Comparison of ENCODE assay signal across 18 cellular contexts in genomic region chr3:25817638-25818037, GRCh38.
"Had no signal": no experiment of that assay in that cellular context is flagged by ENCODE, and none has a peak within 500 bp of the region (broad histone marks: within the 10 kb centered on the region; RNA-seq: fewer than 3 reads in every experiment).

No MANE protein-coding gene starts in this region.

- H3K36me3 ChIP-seq: breast epithelium, neural progenitor cell, right atrium auricular region, tibial artery, uterus had no signal

- H3K4me1 ChIP-seq: breast epithelium, neural progenitor cell, right atrium auricular region, tibial artery, uterus had no signal

- H3K4me3 ChIP-seq: breast epithelium, neural progenitor cell, right atrium auricular region, tibial artery, uterus had no signal

- H3K9me3 ChIP-seq: tibial artery, uterus had no signal

- H3K27ac ChIP-seq: breast epithelium, neural progenitor cell, right atrium auricular region, tibial artery, uterus had no signal

- H3K27ac Mint-ChIP-seq: naive thymus-derived CD4-positive, alpha-beta T cell; neural progenitor cell; progenitor cell of endocrine pancreas; T-helper 1 cell treated with Interleukin-12 subunit alpha and Interleukin-12 subunit beta and Interleukin-4 antibody, amounts not matched to agents 30 μg/mL and 1 μg/mL, for 36 hours had no signal

- DNase-seq: activated CD4-positive, alpha-beta T cell treated with anti-CD3 and anti-CD28 coated beads, Interleukin-2, amount 50 U/mL, for 1 hour; activated naive CD4-positive, alpha-beta T cell treated with anti-CD3 and anti-CD28 coated beads, Interleukin-2, amount 50 U/mL, for 16 hours; cerebellar nuclear complex; effector CD8-positive, alpha-beta T cell; left cardiac atrium; mesenchymal stem cell; naive thymus-derived CD4-positive, alpha-beta T cell; stimulated activated CD4-positive, alpha-beta T cell treated with anti-CD3 and anti-CD28 coated beads, Interleukin-12 subunit alpha, Interleukin-12 subunit beta, amount 100 ng/mL, for 4 hours; stimulated activated CD4-positive, alpha-beta T cell treated with anti-CD3 and anti-CD28 coated beads, Interleukin-1b, Interleukin-23, amount 100 ng/mL, for 48 hours; stimulated activated CD8-positive, alpha-beta memory T cell treated with anti-CD3 and anti-CD28 coated beads, Interleukin-4, amount 100 ng/mL, for 48 hours; stimulated activated naive CD4-positive, alpha-beta T cell treated with Interleukin-2 at 50 U/mL for 16 hours; tibial artery; uterus had no signal

- H3K9me3 Mint-ChIP-seq: T-helper 1 cell treated with Interleukin-12 subunit alpha and Interleukin-12 subunit beta and Interleukin-4 antibody, amounts not matched to agents 30 μg/mL and 1 μg/mL, for 36 hours had no signal

- H3K27me3 Mint-ChIP-seq: progenitor cell of endocrine pancreas had no signal

- H3K4me2 ChIP-seq: neural progenitor cell had no signal

- H3K27me3 ChIP-seq: breast epithelium, neural progenitor cell, right atrium auricular region, tibial artery, uterus had no signal

- H3K9ac ChIP-seq: neural progenitor cell had no signal

- H3K36me3 Mint-ChIP-seq: naive thymus-derived CD4-positive, alpha-beta T cell; neural progenitor cell had no signal

- H3K4me3 Mint-ChIP-seq: naive thymus-derived CD4-positive, alpha-beta T cell; neural progenitor cell; T-helper 1 cell treated with Interleukin-12 subunit alpha and Interleukin-12 subunit beta and Interleukin-4 antibody, amounts not matched to agents 30 μg/mL and 1 μg/mL, for 36 hours had no signal

- H3K4me1 Mint-ChIP-seq: neural progenitor cell had no signal

- ATAC-seq: left cardiac atrium; naive thymus-derived CD4-positive, alpha-beta T cell had no signal

- H2AFZ ChIP-seq: neural progenitor cell had no signal
